Comparison of ENCODE assay signal across 32 cellular contexts in genomic region chrX:140053841-140054240, GRCh38.
"Had no signal": no experiment of that assay in that cellular context is flagged by ENCODE, and none has a peak within 500 bp of the region (broad histone marks: within the 10 kb centered on the region; RNA-seq: fewer than 3 reads in every experiment).

No MANE protein-coding gene starts in this region.

- H3K4me3 Mint-ChIP-seq: activated CD4-positive, alpha-beta memory T cell treated with anti-CD3 and anti-CD28 coated beads, Interleukin-2, amount 10 ng/mL, durations not matched to agents 7 days and 5 days; activated CD4-positive, alpha-beta T cell treated with anti-CD3 and anti-CD28 coated beads, Interleukin-2, amount 10 ng/mL, durations not matched to agents 7 days and 5 days; activated naive CD4-positive, alpha-beta T cell treated with anti-CD3 and anti-CD28 coated beads, Interleukin-2, amount 10 ng/mL, durations not matched to agents 7 days and 5 days; activated naive CD8-positive, alpha-beta T cell; activated T-cell treated with anti-CD3 and anti-CD28 coated beads, Interleukin-2, amount 50 U/mL, for 24 hours; activated T-cell treated with anti-CD3 and anti-CD28 coated beads, Interleukin-2, amount 50 U/mL, for 72 hours; T-helper 17 cell; T-helper 2 cell treated with Interferon-gamma antibody and Interleukin-4, amounts not matched to agents 5 μg/mL and 100 μg/mL, for 36 hours had no signal

- H3K4me3 ChIP-seq: body of pancreas, colonic mucosa, esophagus squamous epithelium had no signal

- H3K36me3 Mint-ChIP-seq: activated naive CD4-positive, alpha-beta T cell treated with anti-CD3 and anti-CD28 coated beads, Interleukin-2, amount 10 ng/mL, durations not matched to agents 7 days and 5 days; activated naive CD8-positive, alpha-beta T cell had no signal

- H3K4me1 ChIP-seq: body of pancreas, colonic mucosa, esophagus squamous epithelium had no signal

- H3K4me1 Mint-ChIP-seq: activated naive CD4-positive, alpha-beta T cell treated with anti-CD3 and anti-CD28 coated beads, Interleukin-2, amount 10 ng/mL, durations not matched to agents 7 days and 5 days had no signal

- FAIRE-seq: endometrium, endothelial cell of umbilical vein had no signal

- H3K36me3 ChIP-seq: colonic mucosa, esophagus squamous epithelium, WERI-Rb-1 had no signal

- H3K9me3 ChIP-seq: body of pancreas, colonic mucosa, esophagus squamous epithelium had no signal

- H3K9me3 Mint-ChIP-seq: activated CD4-positive, alpha-beta memory T cell treated with anti-CD3 and anti-CD28 coated beads, Interleukin-2, amount 10 ng/mL, durations not matched to agents 7 days and 5 days; activated CD4-positive, alpha-beta T cell treated with anti-CD3 and anti-CD28 coated beads, Interleukin-2, amount 10 ng/mL, durations not matched to agents 7 days and 5 days; activated naive CD4-positive, alpha-beta T cell treated with anti-CD3 and anti-CD28 coated beads, Interleukin-2, amount 10 ng/mL, durations not matched to agents 7 days and 5 days; activated T-cell treated with anti-CD3 and anti-CD28 coated beads, Interleukin-2, amount 50 U/mL, for 24 hours; activated T-cell treated with anti-CD3 and anti-CD28 coated beads, Interleukin-2, amount 50 U/mL, for 72 hours; T-helper 2 cell treated with Interferon-gamma antibody and Interleukin-4, amounts not matched to agents 5 μg/mL and 100 μg/mL, for 36 hours had no signal

- H3K27ac ChIP-seq: body of pancreas, colonic mucosa, epithelial cell of prostate, esophagus squamous epithelium, WERI-Rb-1 had no signal

- H3K27me3 Mint-ChIP-seq: activated CD4-positive, alpha-beta memory T cell treated with anti-CD3 and anti-CD28 coated beads, Interleukin-2, amount 10 ng/mL, durations not matched to agents 7 days and 5 days; activated CD4-positive, alpha-beta T cell treated with anti-CD3 and anti-CD28 coated beads, Interleukin-2, amount 10 ng/mL, durations not matched to agents 7 days and 5 days had no signal

- DNase-seq: activated CD4-positive, alpha-beta memory T cell treated with anti-CD3 and anti-CD28 coated beads, Interleukin-2, amount 10 ng/mL, durations not matched to agents 7 days and 5 days; activated CD4-positive, alpha-beta T cell treated with anti-CD3 and anti-CD28 coated beads for 4 hours; activated CD4-positive, alpha-beta T cell treated with anti-CD3 and anti-CD28 coated beads, Interleukin-2, amount 10 ng/mL, durations not matched to agents 7 days and 5 days; activated CD4-positive, alpha-beta T cell treated with anti-CD3 and anti-CD28 coated beads, Interleukin-2, amount 50 U/mL, for 4 hours; activated CD4-positive, CD25-positive, alpha-beta regulatory T cell; activated CD4-positive, CD25-positive, alpha-beta regulatory T cell treated with anti-CD3 and anti-CD28 coated beads, Interleukin-2, amount 50 U/mL, for 72 hours; activated CD8-positive, alpha-beta memory T cell treated with anti-CD3 and anti-CD28 coated beads, Interleukin-2, amount 50 U/mL, for 48 hours; activated gamma-delta T cell; activated naive CD4-positive, alpha-beta T cell; activated naive CD4-positive, alpha-beta T cell treated with anti-CD3 and anti-CD28 coated beads, Interleukin-2, amount 10 ng/mL, durations not matched to agents 7 days and 5 days; activated T-cell treated with anti-CD3 and anti-CD28 coated beads for 4 hours; activated T-cell treated with anti-CD3 and anti-CD28 coated beads, Interleukin-2, amount 50 U/mL, for 24 hours; activated T-cell treated with anti-CD3 and anti-CD28 coated beads, Interleukin-2, amount 50 U/mL, for 72 hours; amniotic stem cell; aorta; body of pancreas; caudate nucleus; cerebellar nuclear complex; colonic mucosa; effector CD8-positive, alpha-beta T cell; esophagus squamous epithelium; foreskin melanocyte; head of caudate nucleus; T-helper 1 cell; T-helper 17 cell; T1000; WERI-Rb-1 had no signal

- ATAC-seq: activated T-cell treated with anti-CD3 and anti-CD28 coated beads, Interleukin-2, amount 50 U/mL, for 72 hours; body of pancreas; T-helper 17 cell had no signal

- H3K27ac Mint-ChIP-seq: activated CD4-positive, alpha-beta memory T cell treated with anti-CD3 and anti-CD28 coated beads, Interleukin-2, amount 10 ng/mL, durations not matched to agents 7 days and 5 days; activated CD4-positive, alpha-beta T cell treated with anti-CD3 and anti-CD28 coated beads, Interleukin-2, amount 10 ng/mL, durations not matched to agents 7 days and 5 days; activated naive CD4-positive, alpha-beta T cell treated with anti-CD3 and anti-CD28 coated beads, Interleukin-2, amount 10 ng/mL, durations not matched to agents 7 days and 5 days; activated naive CD8-positive, alpha-beta T cell; activated T-cell treated with anti-CD3 and anti-CD28 coated beads, Interleukin-2, amount 50 U/mL, for 24 hours; activated T-cell treated with anti-CD3 and anti-CD28 coated beads, Interleukin-2, amount 50 U/mL, for 72 hours; T-helper 17 cell; T-helper 2 cell treated with Interferon-gamma antibody and Interleukin-4, amounts not matched to agents 5 μg/mL and 100 μg/mL, for 36 hours had no signal

- H3K27me3 ChIP-seq: body of pancreas, colonic mucosa, esophagus squamous epithelium had no signal
